ENCODE assay signal across 13 cellular contexts in genomic region chr12:34405286-34406227, GRCh38.
A peak's percentile ranks its signal among the peaks of the same experiment; 100 is the strongest.
DNase-seq lines count a peak whose midpoint lies in the region; ATAC-seq and TF ChIP-seq lines count a peak whose summit lies in the region.
"Had no signal": no experiment of that assay in that cellular context is flagged by ENCODE, and none has a peak within 500 bp of the region (broad histone marks: within the 10 kb centered on the region; RNA-seq: fewer than 3 reads in every experiment).

No MANE protein-coding gene starts in this region.

- no peaks in the 10 kb centered on the region for H3K36me3 ChIP-seq in left ventricle myocardium inferior
- no peaks in the 10 kb centered on the region for H3K36me3 ChIP-seq in mesenchymal stem cell (ENCODE audit: control insufficient read depth in 1 of 2, insufficient read depth in 2 of 2, low read depth in 1 of 2, low read length in 2 of 2)

- ATAC-seq in HG03108 (IDR thresholded peaks at IDR 0.05; ENCODE audit: unreplicated experiment): no peak
- no peak for ATAC-seq in GM19395 (IDR thresholded peaks at IDR 0.05; ENCODE audit: unreplicated experiment)
- no peak for ATAC-seq in HG03135 (IDR thresholded peaks at IDR 0.05; ENCODE audit: unreplicated experiment)

- no peak overlapping the region for H2BK12ac ChIP-seq in mesenchymal stem cell (ENCODE audit: low read length in 2 of 2)

- peak overlapping the region in 1 of 7 donors; percentile 25 for H3K27ac Mint-ChIP-seq in CD14-positive monocyte
- H3K27ac Mint-ChIP-seq in activated CD4-positive, alpha-beta memory T cell treated with anti-CD3 and anti-CD28 coated beads for 36 hours: no peak overlapping the region

- peaks cover 47 to 76% (median 67%) of the 10 kb centered on the region in 7 donors for H3K9me3 Mint-ChIP-seq in CD14-positive monocyte
- peaks cover 73% of the 10 kb centered on the region for H3K9me3 Mint-ChIP-seq in activated CD4-positive, alpha-beta memory T cell treated with anti-CD3 and anti-CD28 coated beads for 36 hours

- H3K4me1 ChIP-seq in left ventricle myocardium inferior (no peaks in the 10 kb centered on the region), mesenchymal stem cell (ENCODE audit: control insufficient read depth, insufficient read depth, low read depth, low read length) (no peaks in the 10 kb centered on the region)

- no peak overlapping the region for H2AFZ ChIP-seq in mesenchymal stem cell (ENCODE audit: low read depth, low read length)

- H3K23ac ChIP-seq in mesenchymal stem cell (ENCODE audit: low read length in 2 of 2): no peak overlapping the region

- no peaks in the 10 kb centered on the region for H3K36me3 Mint-ChIP-seq in CD14-positive monocyte
- no peaks in the 10 kb centered on the region for H3K36me3 Mint-ChIP-seq in activated CD4-positive, alpha-beta memory T cell treated with anti-CD3 and anti-CD28 coated beads for 36 hours

- no peak overlapping the region for H4K91ac ChIP-seq in mesenchymal stem cell (ENCODE audit: low read length)

- no peak overlapping the region for H3K4me3 ChIP-seq in left ventricle myocardium inferior
- no peak overlapping the region for H3K4me3 ChIP-seq in mesenchymal stem cell (ENCODE audit: insufficient read depth in 1 of 2, low read depth in 1 of 2, low read length in 2 of 2)

- H3K27me3 ChIP-seq in left ventricle myocardium inferior (ENCODE audit: low read depth): no peaks in the 10 kb centered on the region
- H3K27me3 ChIP-seq in mesenchymal stem cell (ENCODE audit: control insufficient read depth in 1 of 2, insufficient read depth in 1 of 2, low read length in 2 of 2): no peaks in the 10 kb centered on the region

- H3K14ac ChIP-seq in mesenchymal stem cell (ENCODE audit: low read length in 2 of 2): no peak overlapping the region

- no peak overlapping the region for H3K27ac ChIP-seq in left ventricle myocardium inferior (replicated peaks)
- H3K27ac ChIP-seq in mesenchymal stem cell (ENCODE audit: low read length, poor library complexity, severe bottlenecking): no peak overlapping the region

- intact Hi-C loops in CD14-positive monocyte (cut with micrococcal nuclease) (no loop called here), left ventricle myocardium inferior (cut with micrococcal nuclease) (no loop called here), posterior vena cava (cut with DNase I) (no loop called here)
- intact Hi-C loops in activated CD4-positive, alpha-beta memory T cell treated with anti-CD3 and anti-CD28 coated beads for 36 hours (cut with micrococcal nuclease): no loop called here

- no peak overlapping the region for H2BK5ac ChIP-seq in mesenchymal stem cell (ENCODE audit: low read depth, low read length, poor library complexity, severe bottlenecking)

- H3K4me3 Mint-ChIP-seq in CD14-positive monocyte: no peak overlapping the region
- H3K4me3 Mint-ChIP-seq in activated CD4-positive, alpha-beta memory T cell treated with anti-CD3 and anti-CD28 coated beads for 36 hours: no peak overlapping the region

- H3K18ac ChIP-seq in mesenchymal stem cell (ENCODE audit: low read depth in 1 of 2, low read length in 2 of 2): no peak overlapping the region

- H3K27me3 Mint-ChIP-seq in CD14-positive monocyte (ENCODE audit: low read depth in 3 of 3): peaks cover 0 to 2% (median 0%) of the 10 kb centered on the region in 3 donors
- no peaks in the 10 kb centered on the region for H3K27me3 Mint-ChIP-seq in activated CD4-positive, alpha-beta memory T cell treated with anti-CD3 and anti-CD28 coated beads for 36 hours

- no peak overlapping the region for H4K8ac ChIP-seq in mesenchymal stem cell (ENCODE audit: low read length)

- H2BK15ac ChIP-seq in mesenchymal stem cell (ENCODE audit: low read depth, poor library complexity, severe bottlenecking): no peak overlapping the region

- DNase-seq in CD14-positive monocyte (ENCODE audit: low spot score) (peak; percentile 36), left ventricle myocardium inferior (peak; percentile 8), posterior vena cava (ENCODE audit: low spot score) (peak; percentile 76), mesenchymal stem cell (no peak)
- peak; percentile 3 for DNase-seq in activated CD4-positive, alpha-beta memory T cell treated with anti-CD3 and anti-CD28 coated beads for 36 hours
- DNase-seq: amniotic stem cell; effector CD8-positive, alpha-beta T cell; GDM1; NCI-H1048; NCI-H510A treated with DMSO at 0.1 percent for 48 hours had no signal

- H3K4me2 ChIP-seq in mesenchymal stem cell (ENCODE audit: low read length, poor library complexity, severe bottlenecking): no peak overlapping the region

- no peak overlapping the region for H3K4ac ChIP-seq in mesenchymal stem cell (ENCODE audit: low read depth in 1 of 2, low read length in 2 of 2)

- H3K9ac ChIP-seq in mesenchymal stem cell (ENCODE audit: low read length): no peak overlapping the region

- H3K4me1 Mint-ChIP-seq in CD14-positive monocyte: no peaks in the 10 kb centered on the region
- no peaks in the 10 kb centered on the region for H3K4me1 Mint-ChIP-seq in activated CD4-positive, alpha-beta memory T cell treated with anti-CD3 and anti-CD28 coated beads for 36 hours (ENCODE audit: low read depth)

- no peak overlapping the region for H2BK120ac ChIP-seq in mesenchymal stem cell (ENCODE audit: low read depth, low read length)

- no peaks in the 10 kb centered on the region for H3K79me1 ChIP-seq in mesenchymal stem cell (replicated peaks; ENCODE audit: low read length, poor library complexity, severe bottlenecking)

- POLR2A ChIA-PET in activated CD4-positive, alpha-beta memory T cell treated with anti-CD3 and anti-CD28 coated beads for 36 hours (lab: Charles Lee): no interaction called here

- H3K9me3 ChIP-seq in left ventricle myocardium inferior (replicated peaks) (peaks cover 98% of the 10 kb centered on the region), mesenchymal stem cell (ENCODE audit: control insufficient read depth, low read length) (peaks cover 42% of the 10 kb centered on the region)

- H2AK5ac ChIP-seq in mesenchymal stem cell (ENCODE audit: low read length, severe bottlenecking): no peak overlapping the region

- no peak for TF ChIP-seq CTCF in CD14-positive monocyte (IDR thresholded peaks at IDR 0.05)
- TF ChIP-seq CTCF in left ventricle myocardium inferior (IDR thresholded peaks at IDR 0.05; ENCODE audit: borderline replicate concordance): no peak

- 74% methylated on average over 22 of the region's 22 CpGs for WGBS in mesenchymal stem cell

- CTCF ChIA-PET in activated CD4-positive, alpha-beta memory T cell treated with anti-CD3 and anti-CD28 coated beads for 36 hours (lab: Charles Lee): no interaction called here
